Comparison of ENCODE assay signal across 10 cellular contexts in genomic region chr1:93753766-93754763, GRCh38.
DNase-seq lines count a peak whose midpoint lies in the region; ATAC-seq and TF ChIP-seq lines count a peak whose summit lies in the region.
"Had no signal": no experiment of that assay in that cellular context is flagged by ENCODE, and none has a peak within 500 bp of the region (broad histone marks: within the 10 kb centered on the region; RNA-seq: fewer than 3 reads in every experiment).

No MANE protein-coding gene starts in this region.

- peak overlapping the region; percentile 6 to 56 for H3K27ac ChIP-seq in breast epithelium
- peak overlapping the region; percentile 47 for H3K27ac ChIP-seq in lower lobe of right lung
- no peak overlapping the region for H3K27ac ChIP-seq in gastroesophageal sphincter

- TF ChIP-seq POLR2A in breast epithelium (IDR thresholded peaks at IDR 0.05) (no peak), gastroesophageal sphincter (IDR thresholded peaks at IDR 0.05) (no peak)

- no peaks in the 10 kb centered on the region for H3K27me3 ChIP-seq in BJ (ENCODE audit: control insufficient read depth, insufficient read depth, low read length)
- no peaks in the 10 kb centered on the region for H3K27me3 ChIP-seq in breast epithelium
- H3K27me3 ChIP-seq in lower lobe of right lung (ENCODE audit: low read depth), result no peaks in the 10 kb centered on the region
- H3K27me3 ChIP-seq in gastroesophageal sphincter, result no peaks in the 10 kb centered on the region

- 52 to 53% methylated on average over 5 to 6 of the region's 6 CpGs for WGBS in gastroesophageal sphincter (ENCODE audit: low coverage in 1 of 2), 2 donors

- no peak for TF ChIP-seq EP300 in gastroesophageal sphincter (IDR thresholded peaks at IDR 0.05)

- DNase-seq in BJ (ENCODE audit: low read depth), result peak; percentile 71
- DNase-seq in NCI-H226, result peak; percentile 96
- DNase-seq in breast epithelium (ENCODE audit: low spot score in 2 of 2), result peak in 1 of 2 donors; percentile 52
- DNase-seq in lower lobe of right lung, result no peak
- DNase-seq: DMS79 treated with DMSO at 0.1 percent for 48 hours, retina had no signal

- H3K9me3 ChIP-seq in breast epithelium (no peaks in the 10 kb centered on the region), lower lobe of right lung (no peaks in the 10 kb centered on the region), gastroesophageal sphincter (no peaks in the 10 kb centered on the region)

- POLR2A ChIA-PET in BJ (lab: Charles Lee), result no interaction called here

- intact Hi-C loops in breast epithelium (cut with DNase I; ENCODE audit: low total_unique reads), result no loop called here
- intact Hi-C loops in lower lobe of right lung (cut with DNase I), result no loop called here

- H3K36me3 ChIP-seq in BJ (ENCODE audit: control insufficient read depth, insufficient read depth, low read length) (no peaks in the 10 kb centered on the region), breast epithelium (no peaks in the 10 kb centered on the region), lower lobe of right lung (no peaks in the 10 kb centered on the region), gastroesophageal sphincter (no peaks in the 10 kb centered on the region)

- CTCF ChIA-PET in BJ (lab: Yijun Ruan, JAX), result interaction anchor here (1.0 to 2.0 kb wide), 6 partner anchors 10 to 59 kb away, joined by 3 to 7 read pairs (median 4); no protein-coding TSS in a partner anchor

- ATAC-seq in lower lobe of right lung, result peak in 1 of 2 donors; percentile 10
- ATAC-seq in HG03025 (IDR thresholded peaks at IDR 0.05; ENCODE audit: low FRiP score, unreplicated experiment), result no peak
- no peak for ATAC-seq in HG02885 (IDR thresholded peaks at IDR 0.05; ENCODE audit: poor library complexity, unreplicated experiment)
- no peak for ATAC-seq in gastroesophageal sphincter
- ATAC-seq in HG02981 (IDR thresholded peaks at IDR 0.05; ENCODE audit: unreplicated experiment), result no peak

- H3K4me1 ChIP-seq in breast epithelium (peaks cover 0 to 4% of the 10 kb centered on the region in 2 donors), lower lobe of right lung (peaks cover 51% of the 10 kb centered on the region), gastroesophageal sphincter (peaks cover 0 to 49% (median 0%) of the 10 kb centered on the region in 3 donors)

- no peak overlapping the region for H3K4me3 ChIP-seq in BJ (ENCODE audit: low read depth, low read length)
- H3K4me3 ChIP-seq in breast epithelium, result no peak overlapping the region
- H3K4me3 ChIP-seq in lower lobe of right lung, result no peak overlapping the region
- no peak overlapping the region for H3K4me3 ChIP-seq in gastroesophageal sphincter

- TF ChIP-seq CTCF in BJ (IDR thresholded peaks at IDR 0.05; ENCODE audit: insufficient read depth, low read depth, low read length) (no peak), breast epithelium (IDR thresholded peaks at IDR 0.05) (no peak), lower lobe of right lung (IDR thresholded peaks at IDR 0.05) (no peak), gastroesophageal sphincter (IDR thresholded peaks at IDR 0.05) (no peak)

Comparison
In these comparisons a context has a peak if more than half of its experiments do, and no peak if none do; other contexts are left out.
1. H3K27ac ChIP-seq: peak in breast epithelium (2 of 2) and lower lobe of right lung (single experiment); none in gastroesophageal sphincter (0 of 4).